3 cellular contexts compared by ENCODE assay signal in the genomic region with DNA sequence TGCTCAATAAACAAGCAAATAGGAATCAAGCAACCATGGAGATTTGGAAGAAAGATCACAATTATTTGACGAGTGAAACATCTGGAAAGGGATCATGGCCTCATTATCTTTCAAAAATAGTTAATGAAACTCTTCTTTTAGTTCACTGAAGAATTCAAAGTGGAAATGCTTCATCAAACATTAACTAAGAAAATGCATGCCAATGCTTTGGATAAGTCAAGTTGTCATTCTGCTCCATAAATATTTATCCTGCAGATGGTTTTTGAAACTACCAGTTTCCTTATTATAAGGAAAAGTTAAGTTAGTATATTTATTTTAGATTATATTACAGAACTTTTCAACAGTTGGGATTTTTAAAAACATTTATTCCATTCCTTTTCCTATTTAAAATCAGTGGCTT.
TF ChIP-seq lines count a peak whose summit lies in the region.

No MANE protein-coding gene starts in this region.

TF ChIP-seq in liver, 16 proteins besides CTCF, POLR2A, EP300 and RAD21 (continued from another document):
- TF ChIP-seq, protein P1, sequence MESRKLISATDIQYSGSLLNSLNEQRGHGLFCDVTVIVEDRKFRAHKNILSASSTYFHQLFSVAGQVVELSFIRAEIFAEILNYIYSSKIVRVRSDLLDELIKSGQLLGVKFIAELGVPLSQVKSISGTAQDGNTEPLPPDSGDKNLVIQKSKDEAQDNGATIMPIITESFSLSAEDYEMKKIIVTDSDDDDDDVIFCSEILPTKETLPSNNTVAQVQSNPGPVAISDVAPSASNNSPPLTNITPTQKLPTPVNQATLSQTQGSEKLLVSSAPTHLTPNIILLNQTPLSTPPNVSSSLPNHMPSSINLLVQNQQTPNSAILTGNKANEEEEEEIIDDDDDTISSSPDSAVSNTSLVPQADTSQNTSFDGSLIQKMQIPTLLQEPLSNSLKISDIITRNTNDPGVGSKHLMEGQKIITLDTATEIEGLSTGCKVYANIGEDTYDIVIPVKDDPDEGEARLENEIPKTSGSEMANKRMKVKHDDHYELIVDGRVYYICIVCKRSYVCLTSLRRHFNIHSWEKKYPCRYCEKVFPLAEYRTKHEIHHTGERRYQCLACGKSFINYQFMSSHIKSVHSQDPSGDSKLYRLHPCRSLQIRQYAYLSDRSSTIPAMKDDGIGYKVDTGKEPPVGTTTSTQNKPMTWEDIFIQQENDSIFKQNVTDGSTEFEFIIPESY (IDR thresholded peaks at IDR 0.05), result no peak
- TF ChIP-seq YY1 (IDR thresholded peaks at IDR 0.05) (peak; percentile 19), NR2F2 (IDR thresholded peaks at IDR 0.05) (no peak), SP1 (IDR thresholded peaks at IDR 0.05) (no peak), TAF1 (conservative IDR thresholded peaks at IDR 0.05) (no peak), REST (IDR thresholded peaks at IDR 0.05) (no peak), HNF4A (conservative IDR thresholded peaks at IDR 0.05) (peak in 1 of 2 donors; percentile 14), GABPA (IDR thresholded peaks at IDR 0.05 in 1 of 2, conservative IDR thresholded peaks at IDR 0.05 in 1 of 2) (no peak), MAX (IDR thresholded peaks at IDR 0.05) (no peak), FOXA2 (IDR thresholded peaks at IDR 0.05) (no peak), JUND (IDR thresholded peaks at IDR 0.05) (peak in 1 of 2 donors; percentile 14), FOXA1 (IDR thresholded peaks at IDR 0.05) (no peak)
- TF ChIP-seq, protein P2, sequence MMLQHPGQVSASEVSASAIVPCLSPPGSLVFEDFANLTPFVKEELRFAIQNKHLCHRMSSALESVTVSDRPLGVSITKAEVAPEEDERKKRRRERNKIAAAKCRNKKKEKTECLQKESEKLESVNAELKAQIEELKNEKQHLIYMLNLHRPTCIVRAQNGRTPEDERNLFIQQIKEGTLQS (IDR thresholded peaks at IDR 0.05), result no peak

TF ChIP-seq in HepG2, 621 proteins besides CTCF, POLR2A, EP300 and RAD21 (continues in another document):
- TF ChIP-seq PRDM15 (CRISPR knock-in tag; IDR thresholded peaks at IDR 0.05) (no peak), MEIS1 (CRISPR knock-in tag; IDR thresholded peaks at IDR 0.05; ENCODE audit: borderline replicate concordance) (no peak), ZNF597 (CRISPR knock-in tag; IDR thresholded peaks at IDR 0.05) (no peak), DDIT3 (CRISPR knock-in tag; IDR thresholded peaks at IDR 0.05) (no peak), CREB3 (CRISPR knock-in tag; IDR thresholded peaks at IDR 0.05) (no peak)
- TF ChIP-seq, protein P3, sequence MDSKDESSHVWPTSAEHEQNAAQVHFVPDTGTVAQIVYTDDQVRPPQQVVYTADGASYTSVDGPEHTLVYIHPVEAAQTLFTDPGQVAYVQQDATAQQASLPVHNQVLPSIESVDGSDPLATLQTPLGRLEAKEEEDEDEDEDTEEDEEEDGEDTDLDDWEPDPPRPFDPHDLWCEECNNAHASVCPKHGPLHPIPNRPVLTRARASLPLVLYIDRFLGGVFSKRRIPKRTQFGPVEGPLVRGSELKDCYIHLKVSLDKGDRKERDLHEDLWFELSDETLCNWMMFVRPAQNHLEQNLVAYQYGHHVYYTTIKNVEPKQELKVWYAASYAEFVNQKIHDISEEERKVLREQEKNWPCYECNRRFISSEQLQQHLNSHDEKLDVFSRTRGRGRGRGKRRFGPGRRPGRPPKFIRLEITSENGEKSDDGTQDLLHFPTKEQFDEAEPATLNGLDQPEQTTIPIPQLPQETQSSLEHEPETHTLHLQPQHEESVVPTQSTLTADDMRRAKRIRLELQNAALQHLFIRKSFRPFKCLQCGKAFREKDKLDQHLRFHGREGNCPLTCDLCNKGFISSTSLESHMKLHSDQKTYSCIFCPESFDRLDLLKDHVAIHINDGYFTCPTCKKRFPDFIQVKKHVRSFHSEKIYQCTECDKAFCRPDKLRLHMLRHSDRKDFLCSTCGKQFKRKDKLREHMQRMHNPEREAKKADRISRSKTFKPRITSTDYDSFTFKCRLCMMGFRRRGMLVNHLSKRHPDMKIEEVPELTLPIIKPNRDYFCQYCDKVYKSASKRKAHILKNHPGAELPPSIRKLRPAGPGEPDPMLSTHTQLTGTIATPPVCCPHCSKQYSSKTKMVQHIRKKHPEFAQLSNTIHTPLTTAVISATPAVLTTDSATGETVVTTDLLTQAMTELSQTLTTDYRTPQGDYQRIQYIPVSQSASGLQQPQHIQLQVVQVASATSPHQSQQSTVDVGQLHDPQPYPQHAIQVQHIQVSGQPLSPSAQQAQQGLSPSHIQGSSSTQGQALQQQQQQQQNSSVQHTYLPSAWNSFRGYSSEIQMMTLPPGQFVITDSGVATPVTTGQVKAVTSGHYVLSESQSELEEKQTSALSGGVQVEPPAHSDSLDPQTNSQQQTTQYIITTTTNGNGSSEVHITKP (CRISPR knock-in tag; IDR thresholded peaks at IDR 0.05; ENCODE audit: low read depth), result no peak

TF ChIP-seq in SK-N-SH, 30 proteins besides CTCF, POLR2A, EP300 and RAD21 (continued from another document):
- TF ChIP-seq SIN3A (IDR thresholded peaks at IDR 0.05; ENCODE audit: borderline replicate concordance, low read depth, low read length) (no peak), PBX3 (IDR thresholded peaks at IDR 0.05) (no peak), CHD2 (IDR thresholded peaks at IDR 0.05; ENCODE audit: low read length, partially characterized antibody) (no peak), RXRA (IDR thresholded peaks at IDR 0.05; ENCODE audit: borderline replicate concordance, low read depth) (no peak), GABPA (IDR thresholded peaks at IDR 0.05; ENCODE audit: low read depth) (no peak), MXI1 (IDR thresholded peaks at IDR 0.05; ENCODE audit: low read depth, low read length) (no peak), GATA2 (CRISPR knock-in tag; IDR thresholded peaks at IDR 0.05) (no peak), USF2 (IDR thresholded peaks at IDR 0.05; ENCODE audit: borderline replicate concordance, low read depth, low read length) (no peak), JUND (IDR thresholded peaks at IDR 0.05) (no peak), POLR2AphosphoS5 (IDR thresholded peaks at IDR 0.05; ENCODE audit: low read depth, low read length) (no peak), NFIC (IDR thresholded peaks at IDR 0.05; ENCODE audit: borderline replicate concordance) (no peak)
- TF ChIP-seq, protein P4, sequence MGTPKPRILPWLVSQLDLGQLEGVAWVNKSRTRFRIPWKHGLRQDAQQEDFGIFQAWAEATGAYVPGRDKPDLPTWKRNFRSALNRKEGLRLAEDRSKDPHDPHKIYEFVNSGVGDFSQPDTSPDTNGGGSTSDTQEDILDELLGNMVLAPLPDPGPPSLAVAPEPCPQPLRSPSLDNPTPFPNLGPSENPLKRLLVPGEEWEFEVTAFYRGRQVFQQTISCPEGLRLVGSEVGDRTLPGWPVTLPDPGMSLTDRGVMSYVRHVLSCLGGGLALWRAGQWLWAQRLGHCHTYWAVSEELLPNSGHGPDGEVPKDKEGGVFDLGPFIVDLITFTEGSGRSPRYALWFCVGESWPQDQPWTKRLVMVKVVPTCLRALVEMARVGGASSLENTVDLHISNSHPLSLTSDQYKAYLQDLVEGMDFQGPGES (IDR thresholded peaks at IDR 0.05; ENCODE audit: low read depth, low read length), result no peak
